ENCODE assay signal across 8 cellular contexts in genomic region chr17:62478424-62478975, GRCh38. TPM values are rescaled to one million over a fixed set of nuclear protein-coding genes. Genes with fewer than 3 reads are reported as not detected.
DNase-seq lines count a peak whose midpoint lies in the region; ATAC-seq, FAIRE-seq and TF ChIP-seq lines count a peak whose summit lies in the region.
"Not testable (repeated sequence)": the region's sequence is repeated elsewhere in the genome, so short reads cannot be mapped to it uniquely, and the experiment has no call there.

TLK2 (plus strand) TSS chr17:62478825; CDS start chr17:62481126, 2,301 bp downstream.

- not testable (repeated sequence) for TF ChIP-seq RAD21 in H1 (IDR thresholded peaks at IDR 0.05 in 1 of 2, conservative IDR thresholded peaks at IDR 0.05 in 1 of 2; ENCODE audit: low read depth in 2 of 2, low read length in 2 of 2)

- WGBS in H1 (ENCODE audit: extremely low coverage in 1 of 2, insufficient coverage in 1 of 2, insufficient read length in 1 of 2, insufficient replicate concordance in 2 of 2, low coverage in 1 of 2, low lambda C conversion rate in 2 of 2, missing lambda C conversion rate in 1 of 2), 2 experiments, result 0% methylated on average over 8 of the region's 69 CpGs; no CpG with 5 or more reads in 1 of the 2 experiments

- FAIRE-seq in H1 (lab: Jason Lieb, UNC), result not testable (repeated sequence)

- H2BK20ac ChIP-seq in H1 (ENCODE audit: low read length), result not testable (repeated sequence)

- not testable (repeated sequence) for H3K79me1 ChIP-seq in H1 (ENCODE audit: low read depth, low read length)

- not testable (repeated sequence) for H3K9me3 ChIP-seq in CD8-positive, alpha-beta T cell (ENCODE audit: low read length); NT2/D1 (ENCODE audit: insufficient read depth, low read length); H1 (ENCODE audit: insufficient read depth in 2 of 2, low read depth in 1 of 2, low read length in 1 of 2)

- H3K27me3 Mint-ChIP-seq in CD8-positive, alpha-beta T cell (ENCODE audit: low read depth); memory B cell: not testable (repeated sequence)

- peak within 1 kb of the TSS; percentile 93; the same call in 1 of the 2 replicates for H4K8ac ChIP-seq in H1 (ENCODE audit: extremely low read depth, insufficient read depth, low read length)

- not testable (repeated sequence) for H2BK120ac ChIP-seq in H1 (replicated peaks; ENCODE audit: low read depth, low read length)

- H3K4me3 Mint-ChIP-seq in CD8-positive, alpha-beta T cell, result peak within 1 kb of the TSS; percentile 88
- H3K4me3 Mint-ChIP-seq in memory B cell, result peak within 1 kb of the TSS; percentile 81

- H3K79me2 ChIP-seq in H1 (ENCODE audit: control insufficient read depth in 1 of 2, insufficient read depth in 2 of 2, low read length in 2 of 2), result peaks cover 0 to 45% of the 10 kb centered on the region in 2 experiments; a peak in 2 of 4 replicates

- H4K91ac ChIP-seq in H1 (replicated peaks; ENCODE audit: insufficient read length, low read length), result not testable (repeated sequence)

- peak within 1 kb of the TSS; percentile 68 to 77 for H3K4me2 ChIP-seq in H1 (ENCODE audit: insufficient read depth in 1 of 2, low read depth in 2 of 2, low read length in 2 of 2)

- H2BK15ac ChIP-seq in H1 (ENCODE audit: low read length), result not testable (repeated sequence)

- H2AFZ ChIP-seq in H1 (ENCODE audit: low read length), result not testable (repeated sequence)

- CTCF ChIA-PET in CD8-positive, alpha-beta T cell (lab: Charles Lee); H1 (lab: Charles Lee; ENCODE audit: partially characterized antibody): not testable (repeated sequence)

- POLR2A ChIA-PET in CD8-positive, alpha-beta T cell (lab: Charles Lee); H1 (lab: Charles Lee; ENCODE audit: partially characterized antibody): not testable (repeated sequence)

- not testable (repeated sequence) for H3K56ac ChIP-seq in H1 (replicated peaks; ENCODE audit: insufficient read length, low read depth, low read length)

- H3K27ac Mint-ChIP-seq in CD8-positive, alpha-beta T cell, result peak within 1 kb of the TSS; percentile 95
- H3K27ac Mint-ChIP-seq in memory B cell, result peak within 1 kb of the TSS; percentile 86

- not testable (repeated sequence) for H3K23ac ChIP-seq in H1 (ENCODE audit: insufficient read length)

- not testable (repeated sequence) for TF ChIP-seq EP300 in H1 (IDR thresholded peaks at IDR 0.05; ENCODE audit: borderline replicate concordance in 1 of 2, low read depth in 2 of 2, low read length in 2 of 2)

- TF ChIP-seq POLR2A in H1 (IDR thresholded peaks at IDR 0.05; ENCODE audit: control extremely low read depth in 1 of 2, low read depth in 2 of 2, low read length in 2 of 2), result peak; percentile 31 to 79

- not testable (repeated sequence) for H2BK12ac ChIP-seq in H1 (ENCODE audit: low read depth, low read length)

- H3K27me3 ChIP-seq in CD8-positive, alpha-beta T cell (ENCODE audit: insufficient read depth, low read length); NT2/D1 (ENCODE audit: insufficient read depth, insufficient read length); H1 (replicated peaks in 1 of 4; ENCODE audit: control insufficient read depth in 3 of 4, extremely low read depth in 1 of 4, insufficient read depth in 3 of 4, low read length in 3 of 4): not testable (repeated sequence)

- not testable (repeated sequence) for TF ChIP-seq CTCF in CD8-positive, alpha-beta T cell (IDR thresholded peaks at IDR 0.05); GM20000 (IDR thresholded peaks at IDR 0.05; ENCODE audit: extremely low read depth, missing control alignments); H1 (IDR thresholded peaks at IDR 0.05; ENCODE audit: control extremely low read depth in 1 of 3, insufficient read depth in 1 of 3, low read depth in 1 of 3, low read length in 3 of 3)

- H3K14ac ChIP-seq in H1 (ENCODE audit: insufficient read length), result not testable (repeated sequence)

- peaks cover 40% of the 10 kb centered on the region for H3K4me1 Mint-ChIP-seq in CD8-positive, alpha-beta T cell (ENCODE audit: low read depth)
- H3K4me1 Mint-ChIP-seq in memory B cell, result peaks cover 18% of the 10 kb centered on the region

- H3K4ac ChIP-seq in H1 (replicated peaks; ENCODE audit: insufficient read length, low read depth, low read length), result not testable (repeated sequence)

- intact Hi-C loops in CD8-positive, alpha-beta T cell (cut with DNase I, micrococcal nuclease), result loop anchor here in 1 of 2 experiments (1.0 to 10.0 kb wide), 3 partner anchors 55 to 1804 kb away; partner anchors contain the start of genes BCAS3, MED13 and METTL2A

- H3K4me1 ChIP-seq in CD8-positive, alpha-beta T cell (ENCODE audit: insufficient read depth, low read length), result peaks cover 12% of the 10 kb centered on the region
- H3K4me1 ChIP-seq in NT2/D1 (ENCODE audit: insufficient read depth, insufficient read length); H1 (replicated peaks in 1 of 4; ENCODE audit: control insufficient read depth in 3 of 4, insufficient read depth in 4 of 4, low read length in 3 of 4): not testable (repeated sequence)

- peak; percentile 47 to 89 (median 73) for DNase-seq in CD8-positive, alpha-beta T cell
- DNase-seq in GM20000 (ENCODE audit: low spot score), result peak; percentile 98
- DNase-seq in HPDE6-E6E7 (ENCODE audit: extremely low spot score), result peak; percentile 65
- peak; percentile 67 for DNase-seq in NT2/D1 (ENCODE audit: low read depth, low spot score)
- DNase-seq in activated CD8-positive, alpha-beta memory T cell treated with anti-CD3 and anti-CD28 coated beads, Interleukin-2, amount 50 U/mL, for 1 hour (ENCODE audit: extremely low read depth), result peak; percentile 65
- DNase-seq in H1 (ENCODE audit: low read depth in 1 of 2, low spot score in 2 of 2), result peak in 1 of 2 experiments; percentile 29
- DNase-seq in memory B cell (ENCODE audit: low spot score in 2 of 2), result peak; percentile 68 to 73
- DNase-seq in stimulated activated CD4-positive, alpha-beta T cell treated with anti-CD3 and anti-CD28 coated beads, TNF-alpha, amount 100 ng/mL, for 4 hours (ENCODE audit: low read depth in 3 of 3), result peak; percentile 60 to 64 (median 63)

- H3K9me3 Mint-ChIP-seq in CD8-positive, alpha-beta T cell; memory B cell: not testable (repeated sequence)

- not testable (repeated sequence) for H3K23me2 ChIP-seq in H1 (ENCODE audit: low read depth, low read length)

- H4K20me1 ChIP-seq in H1 (replicated peaks in 1 of 2; ENCODE audit: control insufficient read depth in 1 of 2, insufficient read depth in 2 of 2, low read length in 2 of 2), result not testable (repeated sequence)

- not testable (repeated sequence) for H4K5ac ChIP-seq in H1 (ENCODE audit: insufficient read length, low read depth, low read length)

- peak; percentile 66 for ATAC-seq in CD8-positive, alpha-beta T cell
- ATAC-seq in memory B cell (ENCODE audit: low read depth), result peak; percentile 70

- H3K18ac ChIP-seq in H1 (ENCODE audit: extremely low read depth, low read length), result not testable (repeated sequence)

- peaks cover 22% of the 10 kb centered on the region for H3K36me3 Mint-ChIP-seq in CD8-positive, alpha-beta T cell
- H3K36me3 Mint-ChIP-seq in memory B cell, result not testable (repeated sequence)

- not testable (repeated sequence) for H2BK5ac ChIP-seq in H1 (ENCODE audit: low read depth, low read length)

- H3K4me3 ChIP-seq in CD8-positive, alpha-beta T cell (ENCODE audit: low read depth, low read length), result peak within 1 kb of the TSS; percentile 37
- H3K4me3 ChIP-seq in NT2/D1 (ENCODE audit: insufficient read length, low read depth) (peak within 1 kb of the TSS; percentile 60), H1 (ENCODE audit: extremely low read depth in 1 of 4, insufficient read depth in 2 of 4, low read depth in 3 of 4, low read length in 4 of 4) (peak within 1 kb of the TSS; percentile 63 to 84 (median 73))

- H3K27ac ChIP-seq in CD8-positive, alpha-beta T cell (ENCODE audit: low read depth, low read length), result peak within 1 kb of the TSS; percentile 61
- not testable (repeated sequence) for H3K27ac ChIP-seq in H1 (ENCODE audit: low read depth, low read length)

- not testable (repeated sequence) for H3K36me3 ChIP-seq in CD8-positive, alpha-beta T cell (ENCODE audit: insufficient read depth, low read length); H1 (ENCODE audit: control insufficient read depth in 2 of 4, insufficient read depth in 4 of 4, low read length in 3 of 4)
- peaks cover 22% of the 10 kb centered on the region for H3K36me3 ChIP-seq in NT2/D1 (ENCODE audit: insufficient read depth, insufficient read length, low read length)

- H2AK5ac ChIP-seq in H1 (ENCODE audit: low read depth, low read length), result not testable (repeated sequence)

- H3K9ac ChIP-seq in NT2/D1 (ENCODE audit: insufficient read length, low read depth) (peak within 1 kb of the TSS; percentile 80), H1 (replicated peaks in 1 of 4; ENCODE audit: extremely low read depth in 1 of 4, low read depth in 3 of 4, low read length in 3 of 4) (peak within 1 kb of the TSS; percentile 40 to 93 (median 78))

TF ChIP-seq in H1, 55 proteins besides CTCF, POLR2A, EP300 and RAD21:
- TF ChIP-seq PHF8 (conservative IDR thresholded peaks at IDR 0.05; ENCODE audit: low read depth, low read length) (peak; percentile 67; the same call in 1 of the 2 replicates), POLR2AphosphoS5 (IDR thresholded peaks at IDR 0.05; ENCODE audit: low read depth, low read length) (0 out of 2 replicates have a peak, but pooled peaks have one; percentile 15), TBP (IDR thresholded peaks at IDR 0.05; ENCODE audit: low read depth, low read length) (peak; percentile 18; the same call in 1 of the 2 replicates), MAX (IDR thresholded peaks at IDR 0.05) (peak; percentile 7; the same call in 1 of the 2 replicates), TAF1 (IDR thresholded peaks at IDR 0.05; ENCODE audit: low read depth, low read length) (peak; percentile 71)

RNA-seq across cellular contexts. Expression of gene TLK2, which starts in this region (rescaled TPM):
- 100 to 1,000 TPM in 1 of 2 experiments, 10 to 100 TPM in 1; 91.1 to 101 TPM for total RNA-seq in CD8-positive, alpha-beta T cell
- 57.5 and 59.9 TPM in 2 replicates for total RNA-seq in H1 (2021; fragmentation: NEBNext Ultra II Directional; extraction: Animal tissue kit (Norgen Biotek cat#: 25700))
- 25.8 and 43.1 TPM in 2 replicates for polyA plus RNA-seq in H1 (2011; rRNA removed)
- polyA plus RNA-seq in H1 (2011; cell fraction: cytosol; rRNA removed), result 37.5 TPM
- 72.5 TPM for polyA plus RNA-seq in H1 (2011; cell fraction: nucleus; rRNA removed)
- 33.2 to 44.0 TPM (median 37.2 TPM) in 4 replicates for polyA plus RNA-seq in H1 (2012, experiment 1 of 2)
- polyA plus RNA-seq in H1 (2012, experiment 2 of 2), result 3.6 TPM
- 33.1 TPM for polyA plus RNA-seq in H1 (2013, experiment 1 of 2)
- polyA plus RNA-seq in H1 (2013, experiment 2 of 2), result 31.3 TPM
- 171 and 210 TPM in 2 replicates for polyA minus RNA-seq in H1 (2011; rRNA and poly(A)+ RNA removed)
- polyA minus RNA-seq in H1 (2011; cell fraction: cytosol; rRNA and poly(A)+ RNA removed), result 72.6 TPM
- polyA minus RNA-seq in H1 (2011; cell fraction: nucleus; rRNA and poly(A)+ RNA removed), result 121 TPM
